Comparison of ENCODE assay signal across 23 cellular contexts in the genomic region with DNA sequence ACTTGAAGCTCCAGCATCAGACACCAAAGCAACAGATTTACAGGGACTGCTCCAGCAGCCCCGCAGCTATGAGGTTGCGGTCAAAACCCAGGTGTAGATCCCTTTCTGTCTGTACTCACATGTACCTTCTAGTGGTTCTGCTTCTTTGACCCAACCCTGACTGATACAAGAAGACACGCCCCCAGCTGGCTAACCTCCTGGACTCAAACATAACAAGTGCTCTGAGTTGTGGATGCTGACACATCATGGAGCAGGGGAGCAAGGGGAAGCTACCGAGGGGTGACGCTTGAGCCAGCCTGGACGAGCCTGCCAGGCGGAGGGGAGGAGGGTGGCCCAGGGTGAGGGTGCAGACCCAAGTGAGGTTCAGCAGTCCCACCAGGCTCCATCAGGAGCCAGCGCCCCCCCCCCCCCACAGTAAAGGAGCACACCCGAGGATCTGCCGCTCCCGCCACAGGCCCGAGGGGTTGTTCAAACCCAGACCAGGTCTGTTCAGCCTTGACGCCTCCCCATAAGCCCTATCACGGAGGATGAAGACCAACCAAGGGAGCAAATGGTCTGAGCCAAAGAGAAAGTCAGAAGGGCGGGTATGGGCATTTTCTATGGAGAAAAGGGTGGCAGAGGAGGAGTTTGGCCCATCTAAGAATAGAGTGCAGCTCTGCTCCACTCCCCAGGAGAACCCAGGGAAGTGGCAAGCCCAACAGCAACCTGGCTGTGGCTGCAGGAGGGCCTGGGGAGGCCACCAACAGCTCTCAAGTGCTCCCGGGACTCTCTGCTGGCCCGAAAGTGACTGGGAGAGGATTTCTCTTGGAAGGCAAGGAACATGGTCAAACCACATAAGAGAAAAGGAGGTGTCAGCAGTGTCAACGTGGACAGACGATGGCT.
"Had no signal": no experiment of that assay in that cellular context is flagged by ENCODE, and none has a peak within 500 bp of the region (broad histone marks: within the 10 kb centered on the region; RNA-seq: fewer than 3 reads in every experiment).

No MANE protein-coding gene starts in this region.

- H3K4me3 Mint-ChIP-seq: activated CD4-positive, alpha-beta T cell treated with anti-CD3 and anti-CD28 coated beads for 36 hours; activated CD8-positive, alpha-beta T cell treated with anti-CD3 and anti-CD28 coated beads, Interleukin-2, amount 10 ng/mL, durations not matched to agents 7 days and 5 days; activated naive CD4-positive, alpha-beta T cell treated with anti-CD3 and anti-CD28 coated beads, Interleukin-2, amount 10 ng/mL, durations not matched to agents 7 days and 5 days; activated naive CD8-positive, alpha-beta T cell treated with anti-CD3 and anti-CD28 coated beads for 36 hours; T-cell had no signal

- H3K4me2 ChIP-seq: KMS-11 had no signal

- H3K9me3 Mint-ChIP-seq: activated naive CD8-positive, alpha-beta T cell treated with anti-CD3 and anti-CD28 coated beads for 36 hours had no signal

- H3K36me3 Mint-ChIP-seq: activated naive CD4-positive, alpha-beta T cell treated with anti-CD3 and anti-CD28 coated beads, Interleukin-2, amount 10 ng/mL, durations not matched to agents 7 days and 5 days; activated naive CD8-positive, alpha-beta T cell treated with anti-CD3 and anti-CD28 coated beads for 36 hours had no signal

- ATAC-seq: activated CD4-positive, alpha-beta T cell treated with anti-CD3 and anti-CD28 coated beads for 36 hours; activated CD8-positive, alpha-beta T cell treated with anti-CD3 and anti-CD28 coated beads, Interleukin-2, amount 10 ng/mL, durations not matched to agents 7 days and 5 days; Right ventricle myocardium inferior; T-cell had no signal

- H3K4me3 ChIP-seq: breast epithelium, SK-N-MC had no signal

- H3K4me1 ChIP-seq: breast epithelium had no signal

- H3K9ac ChIP-seq: KMS-11 had no signal

- DNase-seq: activated CD4-positive, alpha-beta T cell treated with anti-CD3 and anti-CD28 coated beads for 36 hours; activated CD4-positive, alpha-beta T cell treated with anti-CD3 and anti-CD28 coated beads, Interleukin-2, amount 50 U/mL, for 1 hour; activated CD8-positive, alpha-beta memory T cell treated with anti-CD3 and anti-CD28 coated beads, Interleukin-2, amount 50 U/mL, for 48 hours; activated CD8-positive, alpha-beta T cell treated with anti-CD3 and anti-CD28 coated beads, Interleukin-2, amount 10 ng/mL, durations not matched to agents 7 days and 5 days; activated gamma-delta T cell treated with Interleukin-2 at 50 U/mL for 16 hours; activated naive CD4-positive, alpha-beta T cell treated with anti-CD3 and anti-CD28 coated beads, Interleukin-2, amount 10 ng/mL, durations not matched to agents 7 days and 5 days; activated naive CD8-positive, alpha-beta T cell treated with anti-CD3 and anti-CD28 coated beads for 36 hours; activated T-cell treated with anti-CD3 and anti-CD28 coated beads, Interleukin-2, amount 50 U/mL, for 1 hour; central memory CD4-positive, alpha-beta T cell; NCI-H1092; NCI-H1417; NCI-H1930; NCI-H2171; NCI-H2227 treated with DMSO at 0.1 percent for 48 hours; NCI-H446 treated with DMSO at 0.1 percent for 48 hours; NCI-H774; RPMI8226; T-cell; WERI-Rb-1 had no signal

- H3K9me3 ChIP-seq: breast epithelium had no signal

- H3K36me3 ChIP-seq: breast epithelium, WERI-Rb-1 had no signal

- H3K27me3 Mint-ChIP-seq: activated CD4-positive, alpha-beta T cell treated with anti-CD3 and anti-CD28 coated beads for 36 hours; activated naive CD8-positive, alpha-beta T cell treated with anti-CD3 and anti-CD28 coated beads for 36 hours; T-cell had no signal

- H3K27me3 ChIP-seq: breast epithelium had no signal

- H3K27ac ChIP-seq: breast epithelium, KMS-11, SK-N-MC, WERI-Rb-1 had no signal

- H3K27ac Mint-ChIP-seq: activated CD4-positive, alpha-beta T cell treated with anti-CD3 and anti-CD28 coated beads for 36 hours; activated CD8-positive, alpha-beta T cell treated with anti-CD3 and anti-CD28 coated beads, Interleukin-2, amount 10 ng/mL, durations not matched to agents 7 days and 5 days; activated naive CD4-positive, alpha-beta T cell treated with anti-CD3 and anti-CD28 coated beads, Interleukin-2, amount 10 ng/mL, durations not matched to agents 7 days and 5 days; activated naive CD8-positive, alpha-beta T cell treated with anti-CD3 and anti-CD28 coated beads for 36 hours; T-cell had no signal

- H3K4me1 Mint-ChIP-seq: activated naive CD4-positive, alpha-beta T cell treated with anti-CD3 and anti-CD28 coated beads, Interleukin-2, amount 10 ng/mL, durations not matched to agents 7 days and 5 days had no signal
